Comparison of ENCODE assay signal across 19 cellular contexts in genomic region chr9:90342607-90343006, GRCh38.
DNase-seq lines count a peak whose midpoint lies in the region; ATAC-seq and TF ChIP-seq lines count a peak whose summit lies in the region.
"Had no signal": no experiment of that assay in that cellular context is flagged by ENCODE, and none has a peak within 500 bp of the region (broad histone marks: within the 10 kb centered on the region; RNA-seq: fewer than 3 reads in every experiment).

No MANE protein-coding gene starts in this region.

- H3K9ac ChIP-seq in neuronal stem cell (ENCODE audit: low read depth, low read length, poor library complexity) = no peak overlapping the region
- no peak overlapping the region for H3K9ac ChIP-seq in MM.1S (ENCODE audit: low read length)
- H3K9ac ChIP-seq: BLaER1 had no signal

- H3K9me3 Mint-ChIP-seq in osteocyte (ENCODE audit: unreplicated experiment) = peaks cover 10% of the 10 kb centered on the region

- H3K9me3 ChIP-seq in WERI-Rb-1 (ENCODE audit: severe bottlenecking) = no peaks in the 10 kb centered on the region
- H3K9me3 ChIP-seq in neuronal stem cell (replicated peaks in 1 of 2; ENCODE audit: control insufficient read depth in 2 of 2, insufficient read depth in 1 of 2, low read depth in 1 of 2, low read length in 2 of 2) = no peaks in the 10 kb centered on the region
- no peaks in the 10 kb centered on the region for H3K9me3 ChIP-seq in MM.1S (replicated peaks; ENCODE audit: insufficient read depth, low read length)
- H3K9me3 ChIP-seq in esophagus muscularis mucosa = no peaks in the 10 kb centered on the region
- H3K9me3 ChIP-seq: BE2C, BLaER1, Caco-2 had no signal

- TF ChIP-seq CTCF in WERI-Rb-1 (IDR thresholded peaks at IDR 0.05; ENCODE audit: low read depth, low read length) (no peak), osteocyte (IDR thresholded peaks at IDR 0.05) (no peak), MM.1S (IDR thresholded peaks at IDR 0.05; ENCODE audit: low read length) (no peak), esophagus muscularis mucosa (IDR thresholded peaks at IDR 0.05) (no peak)

- H3K27me3 Mint-ChIP-seq in osteocyte (ENCODE audit: unreplicated experiment) = no peaks in the 10 kb centered on the region
- H3K27me3 Mint-ChIP-seq: CD4-positive, CD25-positive, alpha-beta regulatory T cell had no signal

- H3K4me2 ChIP-seq in neuronal stem cell (ENCODE audit: insufficient read depth, low read length, poor library complexity, severe bottlenecking) (no peak overlapping the region), MM.1S (ENCODE audit: low read depth, low read length) (no peak overlapping the region)
- H3K4me2 ChIP-seq: BLaER1 had no signal

- intact Hi-C loops in esophagus muscularis mucosa (cut with DNase I) = no loop called here

- DNase-seq in WERI-Rb-1 = no peak
- DNase-seq in neuronal stem cell (ENCODE audit: low spot score) = no peak
- no peak for DNase-seq in osteocyte (ENCODE audit: extremely low spot score, unreplicated experiment)
- no peak for DNase-seq in MM.1S
- no peak for DNase-seq in esophagus muscularis mucosa (ENCODE audit: extremely low spot score)
- DNase-seq: 8988T; ACHN; BE2C; C1 segment of cervical spinal cord; Caco-2; Calu3; CD4-positive, alpha-beta memory T cell; CD4-positive, CD25-positive, alpha-beta regulatory T cell; CD8-positive, alpha-beta memory T cell; DMS79 treated with DMSO at 0.1 percent for 48 hours; GF-D8 had no signal

- TF ChIP-seq POLR2A in esophagus muscularis mucosa (IDR thresholded peaks at IDR 0.05; ENCODE audit: low read depth) = no peak

- no peak overlapping the region for H3K4me3 Mint-ChIP-seq in osteocyte (ENCODE audit: unreplicated experiment)
- H3K4me3 Mint-ChIP-seq: CD14-positive monocyte; CD4-positive, alpha-beta memory T cell; CD4-positive, CD25-positive, alpha-beta regulatory T cell; CD8-positive, alpha-beta memory T cell had no signal

- no peaks in the 10 kb centered on the region for H4K20me1 ChIP-seq in MM.1S (ENCODE audit: insufficient read depth, low read length)
- H4K20me1 ChIP-seq: BLaER1 had no signal

- H3K27ac Mint-ChIP-seq in osteocyte (ENCODE audit: unreplicated experiment) = peak overlapping the region; percentile 84
- H3K27ac Mint-ChIP-seq: CD4-positive, alpha-beta memory T cell; CD4-positive, CD25-positive, alpha-beta regulatory T cell had no signal

- no peaks in the 10 kb centered on the region for H3K36me3 Mint-ChIP-seq in osteocyte (ENCODE audit: unreplicated experiment)
- H3K36me3 Mint-ChIP-seq: CD14-positive monocyte; CD4-positive, alpha-beta memory T cell; CD4-positive, CD25-positive, alpha-beta regulatory T cell; CD8-positive, alpha-beta memory T cell had no signal

- no peak overlapping the region for H3K4ac ChIP-seq in neuronal stem cell (ENCODE audit: low read length)

- H3K4me1 ChIP-seq in neuronal stem cell (ENCODE audit: control insufficient read depth in 2 of 2, insufficient read depth in 1 of 2, low read depth in 1 of 2, low read length in 2 of 2) = peaks cover 7 to 12% of the 10 kb centered on the region in 2 donors
- H3K4me1 ChIP-seq in MM.1S (ENCODE audit: low read length) = no peaks in the 10 kb centered on the region
- no peaks in the 10 kb centered on the region for H3K4me1 ChIP-seq in esophagus muscularis mucosa
- H3K4me1 ChIP-seq: BE2C, BLaER1, Caco-2 had no signal

- H2AFZ ChIP-seq in neuronal stem cell (ENCODE audit: low read length) (no peak overlapping the region), MM.1S (ENCODE audit: low read length) (no peak overlapping the region)

- TF ChIP-seq EP300 in esophagus muscularis mucosa (IDR thresholded peaks at IDR 0.05) = no peak

- no peaks in the 10 kb centered on the region for H3K79me2 ChIP-seq in MM.1S (ENCODE audit: low read length)

- H2BK12ac ChIP-seq in neuronal stem cell (ENCODE audit: low read length) = no peak overlapping the region

- H3K18ac ChIP-seq in neuronal stem cell (ENCODE audit: low read length) = no peak overlapping the region

- ATAC-seq in HG03439 (IDR thresholded peaks at IDR 0.05; ENCODE audit: unreplicated experiment) = no peak

- no peak overlapping the region for H2BK5ac ChIP-seq in neuronal stem cell (ENCODE audit: low read length)

- H3K9me2 ChIP-seq in MM.1S (replicated peaks; ENCODE audit: insufficient read depth, low read length) = no peaks in the 10 kb centered on the region

- H3K4me3 ChIP-seq in WERI-Rb-1 (ENCODE audit: low read depth, low read length) = no peak overlapping the region
- no peak overlapping the region for H3K4me3 ChIP-seq in neuronal stem cell (ENCODE audit: low read length in 2 of 2)
- no peak overlapping the region for H3K4me3 ChIP-seq in MM.1S (ENCODE audit: low read length)
- no peak overlapping the region for H3K4me3 ChIP-seq in esophagus muscularis mucosa
- H3K4me3 ChIP-seq: BLaER1 had no signal

- H3K14ac ChIP-seq in neuronal stem cell (ENCODE audit: low read length) = no peak overlapping the region

- peak overlapping the region; percentile 60; the same call in 1 of the 2 replicates for H3K27ac ChIP-seq in WERI-Rb-1
- H3K27ac ChIP-seq in neuronal stem cell (replicated peaks; ENCODE audit: low read length) = peak overlapping the region; percentile 41
- H3K27ac ChIP-seq in MM.1S (ENCODE audit: low read length) = no peak overlapping the region
- H3K27ac ChIP-seq in esophagus muscularis mucosa (replicated peaks in 1 of 4) = no peak overlapping the region
- H3K27ac ChIP-seq: BLaER1 had no signal

- H2BK120ac ChIP-seq in neuronal stem cell (ENCODE audit: low read depth, low read length) = no peak overlapping the region

- H2AK5ac ChIP-seq in neuronal stem cell (ENCODE audit: low read depth, low read length) = no peak overlapping the region

- H3K4me1 Mint-ChIP-seq in osteocyte (ENCODE audit: unreplicated experiment) = peaks cover 53% of the 10 kb centered on the region
- H3K4me1 Mint-ChIP-seq: CD14-positive monocyte; CD4-positive, alpha-beta memory T cell; CD4-positive, CD25-positive, alpha-beta regulatory T cell; CD8-positive, alpha-beta memory T cell had no signal

- H3F3A ChIP-seq in MM.1S (ENCODE audit: insufficient read depth, low read length) = no peaks in the 10 kb centered on the region

- H3K36me3 ChIP-seq in WERI-Rb-1 (no peaks in the 10 kb centered on the region), neuronal stem cell (replicated peaks in 1 of 2; ENCODE audit: control insufficient read depth in 2 of 2, insufficient read depth in 2 of 2, low read length in 2 of 2) (no peaks in the 10 kb centered on the region), MM.1S (replicated peaks; ENCODE audit: insufficient read depth, low read length) (no peaks in the 10 kb centered on the region), esophagus muscularis mucosa (no peaks in the 10 kb centered on the region)
- H3K36me3 ChIP-seq: BE2C, BLaER1 had no signal

- WGBS in neuronal stem cell (ENCODE audit: extremely low coverage in 2 of 2, insufficient read length in 2 of 2, insufficient replicate concordance in 1 of 2), 2 donors = no CpG with 5 or more reads among the region's 4 CpGs
- 77% methylated on average over 4 of the region's 4 CpGs for WGBS in esophagus muscularis mucosa

- H2BK15ac ChIP-seq in neuronal stem cell (ENCODE audit: low read length) = no peak overlapping the region

- H3K23ac ChIP-seq in neuronal stem cell (ENCODE audit: low read depth, low read length, poor library complexity) = no peak overlapping the region

- no peaks in the 10 kb centered on the region for H3K27me3 ChIP-seq in WERI-Rb-1 (ENCODE audit: insufficient read depth, low read depth, severe bottlenecking)
- no peaks in the 10 kb centered on the region for H3K27me3 ChIP-seq in neuronal stem cell (ENCODE audit: control insufficient read depth in 3 of 3, insufficient read depth in 3 of 3, low read depth in 1 of 3, low read length in 3 of 3)
- H3K27me3 ChIP-seq in MM.1S (replicated peaks; ENCODE audit: insufficient read depth, low read length) = no peaks in the 10 kb centered on the region
- H3K27me3 ChIP-seq in esophagus muscularis mucosa = no peaks in the 10 kb centered on the region
- H3K27me3 ChIP-seq: BLaER1 had no signal

- no peak overlapping the region for H4K8ac ChIP-seq in neuronal stem cell (ENCODE audit: low read depth, low read length)

- H3K79me1 ChIP-seq in neuronal stem cell (ENCODE audit: low read depth, low read length) = no peaks in the 10 kb centered on the region

- H4K91ac ChIP-seq in neuronal stem cell (ENCODE audit: low read depth, low read length, poor library complexity) = no peak overlapping the region

Comparison
In these comparisons a context has a peak if more than half of its experiments do, and no peak if none do; other contexts are left out.
1. H3K27ac ChIP-seq: peak in WERI-Rb-1 (single experiment) and neuronal stem cell (single experiment); none in MM.1S (single experiment) and esophagus muscularis mucosa (0 of 4).